In the genomic region with DNA sequence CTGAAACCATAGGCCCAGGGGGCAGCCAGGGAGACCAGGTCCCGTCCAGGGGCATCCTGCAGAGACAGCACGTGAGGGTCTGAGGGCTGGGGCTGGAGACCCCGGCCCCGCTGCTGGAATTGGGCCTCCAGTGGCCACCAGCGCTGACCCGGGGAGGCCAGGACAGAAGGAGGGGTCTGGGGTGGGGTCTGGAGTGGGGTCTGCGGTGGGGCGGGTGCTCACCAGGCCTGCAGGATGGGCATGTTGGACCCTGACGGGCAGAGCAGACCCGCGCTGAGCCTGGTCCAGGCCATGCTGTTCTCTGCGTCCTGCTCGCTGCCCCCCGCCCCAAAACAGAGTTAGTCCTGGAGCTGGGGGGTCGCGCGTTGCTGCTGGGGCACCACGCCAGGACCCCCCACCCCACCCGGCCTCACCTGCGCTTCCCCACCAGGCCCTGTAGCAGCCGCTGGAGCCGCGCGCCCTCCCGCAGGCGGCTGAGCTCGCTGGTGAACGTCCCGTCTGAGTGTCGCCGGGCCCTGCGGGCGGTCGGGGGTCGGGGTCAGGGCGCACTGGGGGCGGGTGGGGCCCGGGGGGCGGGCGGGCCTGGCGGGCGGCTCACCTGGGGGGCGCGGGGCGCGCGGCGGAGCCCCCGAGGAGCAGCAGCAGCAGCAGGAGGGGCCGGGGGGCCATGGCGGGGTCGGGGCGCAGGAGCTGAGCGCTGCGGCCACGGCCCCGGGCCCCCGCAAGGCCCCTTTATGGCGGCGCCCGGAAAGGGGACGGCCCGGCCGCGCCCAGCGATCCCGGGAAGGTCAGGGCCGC, we compare ENCODE assay signal across 20 cellular contexts. TPM values are rescaled to one million over a fixed set of nuclear protein-coding genes. Genes with fewer than 3 reads are reported as not detected.
DNase-seq lines count a peak whose midpoint lies in the region; ATAC-seq, FAIRE-seq and TF ChIP-seq lines count a peak whose summit lies in the region.
"Had no signal": no experiment of that assay in that cellular context is flagged by ENCODE, and none has a peak within 500 bp of the region (broad histone marks: within the 10 kb centered on the region; RNA-seq: fewer than 3 reads in every experiment).

A gene with protein sequence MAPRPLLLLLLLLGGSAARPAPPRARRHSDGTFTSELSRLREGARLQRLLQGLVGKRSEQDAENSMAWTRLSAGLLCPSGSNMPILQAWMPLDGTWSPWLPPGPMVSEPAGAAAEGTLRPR (minus strand): TSS at position 707 of the 798 bp plus-strand sequence. CDS start 38 bp downstream, at position 669.

- H3K27ac Mint-ChIP-seq in activated naive CD8-positive, alpha-beta T cell treated with anti-CD3 and anti-CD28 coated beads, Interleukin-2, amount 10 ng/mL, durations not matched to agents 7 days and 5 days = no peak within 1 kb of the TSS

- DNase-seq in activated naive CD8-positive, alpha-beta T cell treated with anti-CD3 and anti-CD28 coated beads, Interleukin-2, amount 10 ng/mL, durations not matched to agents 7 days and 5 days = peak; percentile 38
- DNase-seq in HepG2 (ENCODE audit: low spot score) = no peak
- DNase-seq in sigmoid colon = peak; percentile 62
- no peak for DNase-seq in MM.1S
- DNase-seq in breast epithelium (ENCODE audit: low spot score in 2 of 2) = no peak
- no peak for DNase-seq in NCI-H1092 treated with DMSO at 0.1 percent for 48 hours (lab: John Stamatoyannopoulos, UW)
- DNase-seq: activated CD8-positive, alpha-beta T cell treated with anti-CD3 and anti-CD28 coated beads, Interleukin-2, amount 10 ng/mL, durations not matched to agents 7 days and 5 days; activated gamma-delta T cell; foreskin melanocyte; NCI-H1105; SIG-M5; stimulated activated CD4-positive, alpha-beta T cell treated with anti-CD3 and anti-CD28 coated beads, Interleukin-1b, Interleukin-23, amount 100 ng/mL, for 48 hours; T1000 had no signal

- H3K4me1 ChIP-seq in HUES6 (ENCODE audit: control insufficient read depth, insufficient read depth, low read length) = 0 out of 2 replicates have a peak, but pooled peaks cover 3% of the 10 kb centered on the region
- H3K4me1 ChIP-seq in HepG2 (ENCODE audit: insufficient read depth, low read length) = peaks cover 31% of the 10 kb centered on the region
- peaks cover 0 to 29% (median 25%) of the 10 kb centered on the region in 4 donors for H3K4me1 ChIP-seq in sigmoid colon
- H3K4me1 ChIP-seq in MM.1S (ENCODE audit: low read length) = peaks cover 13% of the 10 kb centered on the region
- H3K4me1 ChIP-seq in breast epithelium = no peaks in the 10 kb centered on the region

- H3K27ac ChIP-seq in HUES6 (ENCODE audit: low read depth, low read length) (no peak within 1 kb of the TSS), HepG2 (ENCODE audit: extremely low read length, insufficient read depth, low read length) (no peak within 1 kb of the TSS), sigmoid colon (no peak within 1 kb of the TSS), MM.1S (ENCODE audit: low read length) (no peak within 1 kb of the TSS), breast epithelium (no peak within 1 kb of the TSS)
- H3K27ac ChIP-seq: tibial artery had no signal

- H3K9me3 ChIP-seq in HUES6 (ENCODE audit: control insufficient read depth, insufficient read depth, low read depth, low read length) = no peaks in the 10 kb centered on the region
- H3K9me3 ChIP-seq in HepG2 (ENCODE audit: low read length) = no peaks in the 10 kb centered on the region
- no peaks in the 10 kb centered on the region for H3K9me3 ChIP-seq in sigmoid colon
- no peaks in the 10 kb centered on the region for H3K9me3 ChIP-seq in MM.1S (replicated peaks; ENCODE audit: insufficient read depth, low read length)
- H3K9me3 ChIP-seq in breast epithelium = peaks cover 0 to 3% of the 10 kb centered on the region in 2 donors
- H3K9me3 ChIP-seq: tibial artery had no signal

- peak within 1 kb of the TSS; percentile 37; the same call in 1 of the 2 replicates for H3K4me3 ChIP-seq in HUES6 (ENCODE audit: low read depth, low read length)
- no peak within 1 kb of the TSS for H3K4me3 ChIP-seq in HepG2 (replicated peaks in 1 of 3; ENCODE audit: insufficient read depth in 1 of 3, low read depth in 2 of 3, low read length in 3 of 3)
- no peak within 1 kb of the TSS for H3K4me3 ChIP-seq in sigmoid colon
- H3K4me3 ChIP-seq in MM.1S (ENCODE audit: low read length) = no peak within 1 kb of the TSS
- no peak within 1 kb of the TSS for H3K4me3 ChIP-seq in breast epithelium
- H3K4me3 ChIP-seq: GM12878, tibial artery had no signal

- peak within 1 kb of the TSS; percentile 35 for H3K4me3 Mint-ChIP-seq in activated naive CD8-positive, alpha-beta T cell treated with anti-CD3 and anti-CD28 coated beads, Interleukin-2, amount 10 ng/mL, durations not matched to agents 7 days and 5 days
- H3K4me3 Mint-ChIP-seq: activated CD8-positive, alpha-beta T cell treated with anti-CD3 and anti-CD28 coated beads, Interleukin-2, amount 10 ng/mL, durations not matched to agents 7 days and 5 days had no signal

- CTCF ChIA-PET in HepG2 (lab: Yijun Ruan, JAX; ENCODE audit: low intra/inter-chr PET ratio, low total read pairs) = no interaction called here

- FAIRE-seq in HepG2 (lab: Jason Lieb, UNC) = no peak
- FAIRE-seq: GM12878, islet of Langerhans had no signal

- H3K36me3 ChIP-seq in HUES6 (ENCODE audit: control insufficient read depth, insufficient read depth, low read length) (peaks cover 3% of the 10 kb centered on the region; the same call in 1 of the 2 replicates), HepG2 (replicated peaks in 1 of 2; ENCODE audit: control insufficient read depth in 1 of 2, insufficient read depth in 2 of 2, low read length in 2 of 2) (peaks cover 0 to 4% of the 10 kb centered on the region in 2 experiments; a peak in 2 of 5 replicates), sigmoid colon (peaks cover 0 to 18% (median 3%) of the 10 kb centered on the region in 4 donors), MM.1S (replicated peaks; ENCODE audit: insufficient read depth, low read length) (no peaks in the 10 kb centered on the region), breast epithelium (no peaks in the 10 kb centered on the region)

- intact Hi-C loops in HepG2 (cut with micrococcal nuclease; ENCODE audit: unreplicated experiment) = no loop called here
- intact Hi-C loops in sigmoid colon (cut with DNase I) = no loop called here
- intact Hi-C loops in breast epithelium (cut with DNase I; ENCODE audit: low total_unique reads) = no loop called here

- TF ChIP-seq CTCF in HepG2 (CRISPR knock-in tag; IDR thresholded peaks at IDR 0.05) (no peak), sigmoid colon (IDR thresholded peaks at IDR 0.05) (no peak), MM.1S (IDR thresholded peaks at IDR 0.05; ENCODE audit: low read length) (no peak), breast epithelium (IDR thresholded peaks at IDR 0.05) (no peak)

- H3K4me1 Mint-ChIP-seq in activated naive CD8-positive, alpha-beta T cell treated with anti-CD3 and anti-CD28 coated beads, Interleukin-2, amount 10 ng/mL, durations not matched to agents 7 days and 5 days = peaks cover 15% of the 10 kb centered on the region

- H2AFZ ChIP-seq in HepG2 (ENCODE audit: low read length) (no peak within 1 kb of the TSS), MM.1S (ENCODE audit: low read length) (no peak within 1 kb of the TSS)

- TF ChIP-seq POLR2A in HepG2 (IDR thresholded peaks at IDR 0.05; ENCODE audit: insufficient read depth in 1 of 2, low read depth in 2 of 2, low read length in 2 of 2) = no peak
- TF ChIP-seq POLR2A in sigmoid colon (IDR thresholded peaks at IDR 0.05) = no peak
- TF ChIP-seq POLR2A in breast epithelium (IDR thresholded peaks at IDR 0.05) = no peak

- peaks cover 12% of the 10 kb centered on the region for H3K27me3 Mint-ChIP-seq in activated naive CD8-positive, alpha-beta T cell treated with anti-CD3 and anti-CD28 coated beads, Interleukin-2, amount 10 ng/mL, durations not matched to agents 7 days and 5 days

- no peak for TF ChIP-seq RAD21 in HepG2 (CRISPR knock-in tag; IDR thresholded peaks at IDR 0.05)

- H3F3A ChIP-seq in MM.1S (ENCODE audit: insufficient read depth, low read length) = peaks cover 18% of the 10 kb centered on the region

- no peak within 1 kb of the TSS for H3K9ac ChIP-seq in HUES6 (ENCODE audit: low read length)
- no peak within 1 kb of the TSS for H3K9ac ChIP-seq in HepG2 (ENCODE audit: insufficient read depth, low read depth, low read length)
- H3K9ac ChIP-seq in MM.1S (ENCODE audit: low read length) = no peak within 1 kb of the TSS

- no peaks in the 10 kb centered on the region for H3K79me2 ChIP-seq in HepG2 (ENCODE audit: insufficient read depth, low read length)
- no peaks in the 10 kb centered on the region for H3K79me2 ChIP-seq in MM.1S (ENCODE audit: low read length)

- H4K20me1 ChIP-seq in HepG2 (ENCODE audit: insufficient read depth, low read length) (peaks cover 18% of the 10 kb centered on the region; the same call in 1 of the 2 replicates), MM.1S (ENCODE audit: insufficient read depth, low read length) (no peaks in the 10 kb centered on the region)

- H3K9me2 ChIP-seq in MM.1S (replicated peaks; ENCODE audit: insufficient read depth, low read length) = no peaks in the 10 kb centered on the region

- BruUV-seq in HepG2 (replicated peaks; lab: Mats Ljungman, UMichigan) = no TSS peak

- no peak for TF ChIP-seq EP300 in HepG2 (IDR thresholded peaks at IDR 0.05; ENCODE audit: low read depth in 2 of 2, low read length in 2 of 2)
- no peak for TF ChIP-seq EP300 in HepG2 (CRISPR knock-in tag; IDR thresholded peaks at IDR 0.05; ENCODE audit: borderline replicate concordance)
- TF ChIP-seq EP300 in sigmoid colon (IDR thresholded peaks at IDR 0.05) = no peak

- POLR2A ChIA-PET in activated naive CD8-positive, alpha-beta T cell treated with anti-CD3 and anti-CD28 coated beads, Interleukin-2, amount 10 ng/mL, durations not matched to agents 7 days and 5 days (lab: Charles Lee) = interaction anchor here (0.8 to 1.0 kb wide), 2 partner anchors 11 to 100 kb away, joined by 3 to 4 read pairs; partner anchors contain the start of gene IRF7
- POLR2A ChIA-PET in HepG2 (lab: Yijun Ruan, JAX) = interaction anchor here (1.2 kb wide), 1 partner anchor 39 kb away, joined by 4 read pairs; no protein-coding TSS in a partner anchor

- H3K4me2 ChIP-seq in HepG2 (ENCODE audit: low read depth, low read length) (no peak within 1 kb of the TSS), MM.1S (ENCODE audit: low read depth, low read length) (no peak within 1 kb of the TSS)

- peaks cover 2% of the 10 kb centered on the region for H3K36me3 Mint-ChIP-seq in activated naive CD8-positive, alpha-beta T cell treated with anti-CD3 and anti-CD28 coated beads, Interleukin-2, amount 10 ng/mL, durations not matched to agents 7 days and 5 days

- no peaks in the 10 kb centered on the region for H3K9me3 Mint-ChIP-seq in activated naive CD8-positive, alpha-beta T cell treated with anti-CD3 and anti-CD28 coated beads, Interleukin-2, amount 10 ng/mL, durations not matched to agents 7 days and 5 days

- peaks cover 5% of the 10 kb centered on the region; the same call in 1 of the 2 replicates for H3K27me3 ChIP-seq in HUES6 (ENCODE audit: control insufficient read depth, insufficient read depth, low read length)
- H3K27me3 ChIP-seq in HepG2 (ENCODE audit: control insufficient read depth in 1 of 2, insufficient read depth in 2 of 2, low read length in 2 of 2) = no peaks in the 10 kb centered on the region
- peaks cover 0 to 37% (median 0%) of the 10 kb centered on the region in 3 donors for H3K27me3 ChIP-seq in sigmoid colon
- H3K27me3 ChIP-seq in MM.1S (replicated peaks; ENCODE audit: insufficient read depth, low read length) = no peaks in the 10 kb centered on the region
- peaks cover 0 to 5% of the 10 kb centered on the region in 2 donors for H3K27me3 ChIP-seq in breast epithelium

- WGBS in HepG2 (ENCODE audit: low lambda C conversion rate) = 97% methylated on average over 9 of the region's 68 CpGs
- WGBS in sigmoid colon, 2 donors = 4 to 8% methylated on average over 68 of the region's 68 CpGs

- in situ Hi-C loops in HepG2 (cut with HindIII; ENCODE audit: extremely low pct_ligation_motif_present, low pct_unique_long_range_greater_than_20kb) = loop anchor here (10.0 kb wide), 1 partner anchor 72 kb away; no protein-coding TSS in a partner anchor

- ATAC-seq in activated naive CD8-positive, alpha-beta T cell treated with anti-CD3 and anti-CD28 coated beads, Interleukin-2, amount 10 ng/mL, durations not matched to agents 7 days and 5 days (ENCODE audit: low read depth) = no peak
- no peak for ATAC-seq in HepG2
- no peak for ATAC-seq in GM18907 (IDR thresholded peaks at IDR 0.05; ENCODE audit: unreplicated experiment)
- ATAC-seq: activated CD8-positive, alpha-beta T cell treated with anti-CD3 and anti-CD28 coated beads, Interleukin-2, amount 10 ng/mL, durations not matched to agents 7 days and 5 days; GM12878 had no signal

RNA-seq across cellular contexts. Expression of the gene that starts here (rescaled TPM):
- not detected for total RNA-seq in activated naive CD8-positive, alpha-beta T cell treated with anti-CD3 and anti-CD28 coated beads, Interleukin-2, amount 10 ng/mL, durations not matched to agents 7 days and 5 days
- total RNA-seq in HepG2 (2016; rRNA removed; fragmentation: Illumina TruSeq; extraction: Trizol) = not detected in 2 replicates
- total RNA-seq in HepG2 (2016; cell fraction: cytosol; rRNA removed; fragmentation: Illumina TruSeq; extraction: Trizol; ENCODE audit: low read depth) = not detected in 2 replicates
- not detected in 2 replicates for total RNA-seq in HepG2 (2016; cell fraction: insoluble cytoplasmic fraction; rRNA removed; fragmentation: Illumina TruSeq; extraction: Trizol)
- total RNA-seq in HepG2 (2016; cell fraction: membrane; rRNA removed; fragmentation: Illumina TruSeq; extraction: Trizol) = not detected in 2 replicates
- not detected in 2 replicates for total RNA-seq in HepG2 (2016; cell fraction: nucleus; rRNA removed; fragmentation: Illumina TruSeq; extraction: Trizol)
- not detected in 2 replicates for polyA plus RNA-seq in HepG2 (2011; rRNA removed)
- not detected in 2 replicates for polyA plus RNA-seq in HepG2 (2011; cell fraction: cytosol; rRNA removed)
- not detected in 2 replicates for polyA plus RNA-seq in HepG2 (2011; cell fraction: nucleus; rRNA removed)
- polyA plus RNA-seq in HepG2 (2012) = not detected in 2 replicates
- not detected in 2 replicates for polyA plus RNA-seq in HepG2 (2016; cell fraction: cytosol; fragmentation: Illumina TruSeq; extraction: Trizol; ENCODE audit: low read depth)
- not detected in 2 replicates for polyA plus RNA-seq in HepG2 (2016; cell fraction: insoluble cytoplasmic fraction; fragmentation: Illumina TruSeq; extraction: Trizol; ENCODE audit: low read depth)
- polyA plus RNA-seq in HepG2 (2016; cell fraction: membrane; fragmentation: Illumina TruSeq; extraction: Trizol; ENCODE audit: low read depth) = not detected in 2 replicates
- not detected in 2 replicates for polyA plus RNA-seq in HepG2 (2016; cell fraction: nucleus; fragmentation: Illumina TruSeq; extraction: Trizol; ENCODE audit: insufficient read depth, low read depth)
- polyA minus RNA-seq in HepG2 (2011; rRNA and poly(A)+ RNA removed; ENCODE audit: low replicate concordance) = not detected in 2 replicates
- not detected in 2 replicates for polyA minus RNA-seq in HepG2 (2011; cell fraction: cytosol; rRNA and poly(A)+ RNA removed)
- polyA minus RNA-seq in HepG2 (2011; cell fraction: nucleus; rRNA and poly(A)+ RNA removed) = not detected in 2 replicates
- not detected for total RNA-seq in sigmoid colon
- 1 to 10 TPM in 1 of 3 donors, not detected in 2; 1.1 TPM for polyA plus RNA-seq in sigmoid colon
- not detected for total RNA-seq in breast epithelium
- total RNA-seq: activated CD8-positive, alpha-beta T cell treated with anti-CD3 and anti-CD28 coated beads, Interleukin-2, amount 10 ng/mL, durations not matched to agents 7 days and 5 days; GM12878; mononuclear cell had no signal
- polyA plus RNA-seq: BJ, GM12878 had no signal

Comparison
In these comparisons a context has a peak if more than half of its experiments do, and no peak if none do; other contexts are left out.
1. Peak in DNase-seq in activated naive CD8-positive, alpha-beta T cell treated with anti-CD3 and anti-CD28 coated beads, Interleukin-2, amount 10 ng/mL, durations not matched to agents 7 days and 5 days; RNA of the gene not detected or under 1 TPM.